7 cellular contexts compared by ENCODE assay signal in genomic region chr4:49097071-49097470, GRCh38.
DNase-seq lines count a peak whose midpoint lies in the region; ATAC-seq, FAIRE-seq and TF ChIP-seq lines count a peak whose summit lies in the region.
"Not testable (repeated sequence)": the region's sequence is repeated elsewhere in the genome, so short reads cannot be mapped to it uniquely, and the experiment has no call there.

No MANE protein-coding gene starts in this region.

- WGBS in pancreas, 2 donors, result 47 to 52% methylated on average over 9 of the region's 9 CpGs

- POLR2A ChIA-PET in Panc1 (lab: Charles Lee), result not testable (repeated sequence)

- H3K9me3 Mint-ChIP-seq in effector memory CD8-positive, alpha-beta T cell, result peaks cover 45 to 58% of the 10 kb centered on the region in 2 donors

- DNase-seq in Panc1 (ENCODE audit: low read depth, low spot score); effector memory CD8-positive, alpha-beta T cell; left lobe of liver (ENCODE audit: low spot score); pancreas: not testable (repeated sequence)

- intact Hi-C loops in Panc1 (cut with micrococcal nuclease; ENCODE audit: unreplicated experiment); pancreas (cut with DNase I): not testable (repeated sequence)

- TF ChIP-seq CTCF in Panc1 (IDR thresholded peaks at IDR 0.05); pancreas (IDR thresholded peaks at IDR 0.05): not testable (repeated sequence)

- not testable (repeated sequence) for BruUV-seq in Panc1 (replicated peaks; lab: Mats Ljungman, UMichigan)

- H3K4me3 Mint-ChIP-seq in effector memory CD8-positive, alpha-beta T cell, result not testable (repeated sequence)

- H3K4me1 ChIP-seq in Panc1 (ENCODE audit: control insufficient read depth, insufficient read depth, low read length); pancreas: not testable (repeated sequence)

- H3K27ac Mint-ChIP-seq in effector memory CD8-positive, alpha-beta T cell, result not testable (repeated sequence)

- in situ Hi-C loops in Panc1 (cut with HindIII; ENCODE audit: low pct_unique_long_range_greater_than_20kb, low sequenced_read_pairs), result not testable (repeated sequence)

- CTCF ChIA-PET in Panc1 (lab: Charles Lee), result not testable (repeated sequence)

- not testable (repeated sequence) for H3K4me1 Mint-ChIP-seq in effector memory CD8-positive, alpha-beta T cell (ENCODE audit: low read depth in 2 of 2)

- FAIRE-seq in pancreas (lab: Jason Lieb, UNC), result not testable (repeated sequence)

- H3K4me3 ChIP-seq in Panc1 (ENCODE audit: low read depth in 2 of 2, low read length in 2 of 2); pancreas: not testable (repeated sequence)

- ATAC-seq in GM18870 (IDR thresholded peaks at IDR 0.05; ENCODE audit: unreplicated experiment), result peak; percentile 32
- peak; percentile 33 for ATAC-seq in GM21619 (IDR thresholded peaks at IDR 0.05; ENCODE audit: unreplicated experiment)
- peak; percentile 28 for ATAC-seq in HG03097 (IDR thresholded peaks at IDR 0.05; ENCODE audit: low FRiP score, unreplicated experiment)
- ATAC-seq in Panc1, result 0 out of 2 replicates have a peak, but pooled peaks have one; percentile 51
- ATAC-seq in effector memory CD8-positive, alpha-beta T cell (replicated peaks), result peak; percentile 19
- ATAC-seq in left lobe of liver, result peak; percentile 48
- peak; percentile 35 to 57 (median 50) for ATAC-seq in pancreas

- H3K9me3 ChIP-seq in Panc1 (ENCODE audit: control insufficient read depth, insufficient read depth, low read depth, low read length); pancreas: not testable (repeated sequence)

- H3K36me3 ChIP-seq in Panc1 (ENCODE audit: control insufficient read depth, insufficient read depth, low read length); pancreas: not testable (repeated sequence)

- not testable (repeated sequence) for H3K36me3 Mint-ChIP-seq in effector memory CD8-positive, alpha-beta T cell (ENCODE audit: insufficient read depth)

- H3K27me3 Mint-ChIP-seq in effector memory CD8-positive, alpha-beta T cell, result not testable (repeated sequence)

- not testable (repeated sequence) for H3K27me3 ChIP-seq in Panc1 (ENCODE audit: control insufficient read depth, insufficient read depth, low read length); pancreas

- H3K27ac ChIP-seq in Panc1 (ENCODE audit: low read length); pancreas: not testable (repeated sequence)
